ENCODE assay signal across 25 cellular contexts in genomic region chr17:33551075-33551474, GRCh38.
DNase-seq lines count a peak whose midpoint lies in the region; ATAC-seq, FAIRE-seq and TF ChIP-seq lines count a peak whose summit lies in the region.
"Had no signal": no experiment of that assay in that cellular context is flagged by ENCODE, and none has a peak within 500 bp of the region (broad histone marks: within the 10 kb centered on the region; RNA-seq: fewer than 3 reads in every experiment).

No MANE protein-coding gene starts in this region.

- no peak overlapping the region for H3K18ac ChIP-seq in IMR-90 (ENCODE audit: low read depth, low read length)
- H3K18ac ChIP-seq in H1 (ENCODE audit: extremely low read depth, low read length), result no peak overlapping the region

- TF ChIP-seq POLR2A in A549 (IDR thresholded peaks at IDR 0.05; ENCODE audit: low read length) (no peak), IMR-90 (IDR thresholded peaks at IDR 0.05; ENCODE audit: low read depth, low read length) (no peak), H1 (IDR thresholded peaks at IDR 0.05; ENCODE audit: control extremely low read depth in 1 of 2, low read depth in 2 of 2, low read length in 2 of 2) (no peak)

- no peak overlapping the region for H3K23ac ChIP-seq in IMR-90 (ENCODE audit: low read depth, low read length)
- no peak overlapping the region for H3K23ac ChIP-seq in H1 (ENCODE audit: insufficient read length)

- H2BK15ac ChIP-seq in IMR-90 (ENCODE audit: low read depth, low read length) (no peak overlapping the region), H1 (ENCODE audit: low read length) (no peak overlapping the region)

- no peak overlapping the region for H3K4me3 ChIP-seq in A549
- H3K4me3 ChIP-seq in IMR-90 (ENCODE audit: insufficient read depth, low read depth, low read length), result no peak overlapping the region
- H3K4me3 ChIP-seq in H1 (ENCODE audit: extremely low read depth in 1 of 4, insufficient read depth in 2 of 4, low read depth in 3 of 4, low read length in 4 of 4), result no peak overlapping the region
- H3K4me3 ChIP-seq in GM23248, result no peak overlapping the region
- H3K4me3 ChIP-seq: BLaER1 treated with 17β-estradiol and CSF1 and Interleukin-3, amounts not matched to agents 10 nM and 100 nM; GM12878 had no signal

- H3K27me3 ChIP-seq in IMR-90 (ENCODE audit: control insufficient read depth, insufficient read depth, low read length) (no peaks in the 10 kb centered on the region), H1 (replicated peaks in 1 of 4; ENCODE audit: control insufficient read depth in 3 of 4, extremely low read depth in 1 of 4, insufficient read depth in 3 of 4, low read length in 3 of 4) (no peaks in the 10 kb centered on the region), GM23248 (replicated peaks; ENCODE audit: insufficient read depth) (no peaks in the 10 kb centered on the region)
- H3K27me3 ChIP-seq: BLaER1 treated with 17β-estradiol and CSF1 and Interleukin-3, amounts not matched to agents 10 nM and 100 nM had no signal

- H2BK120ac ChIP-seq in IMR-90 (ENCODE audit: low read depth, low read length) (no peak overlapping the region), H1 (replicated peaks; ENCODE audit: low read depth, low read length) (no peak overlapping the region)

- intact Hi-C loops in IMR-90 (cut with micrococcal nuclease), result no loop called here

- H3K79me2 ChIP-seq in H1 (ENCODE audit: control insufficient read depth in 1 of 2, insufficient read depth in 2 of 2, low read length in 2 of 2) (no peaks in the 10 kb centered on the region), GM23248 (ENCODE audit: insufficient read depth) (no peaks in the 10 kb centered on the region)

- no peak overlapping the region for H3K4ac ChIP-seq in IMR-90 (ENCODE audit: low read depth, low read length)
- H3K4ac ChIP-seq in H1 (replicated peaks; ENCODE audit: insufficient read length, low read depth, low read length), result no peak overlapping the region

- TF ChIP-seq EP300 in A549 (IDR thresholded peaks at IDR 0.05) (no peak), H1 (IDR thresholded peaks at IDR 0.05; ENCODE audit: borderline replicate concordance in 1 of 2, low read depth in 2 of 2, low read length in 2 of 2) (no peak)

- no peaks in the 10 kb centered on the region for H3K79me1 ChIP-seq in IMR-90 (ENCODE audit: low read depth in 1 of 2, low read length in 2 of 2)
- no peaks in the 10 kb centered on the region for H3K79me1 ChIP-seq in H1 (ENCODE audit: low read depth, low read length)

- dilution Hi-C loops in IMR-90 (cut with HindIII; ENCODE audit: low sequenced_read_pairs, unreplicated experiment), result no loop called here

- ATAC-seq in A549 (no peak), IMR-90 (ENCODE audit: low read depth) (no peak), HG02610 (IDR thresholded peaks at IDR 0.05; ENCODE audit: unreplicated experiment) (no peak)
- ATAC-seq: CD8-positive, alpha-beta T cell; GM12878 had no signal

- H2BK5ac ChIP-seq in IMR-90 (ENCODE audit: low read depth, low read length, poor library complexity, severe bottlenecking), result no peak overlapping the region
- no peak overlapping the region for H2BK5ac ChIP-seq in H1 (ENCODE audit: low read depth, low read length)

- no peak overlapping the region for H3K56ac ChIP-seq in IMR-90 (ENCODE audit: extremely low read depth, insufficient read depth, low read length)
- no peak overlapping the region for H3K56ac ChIP-seq in H1 (replicated peaks; ENCODE audit: insufficient read length, low read depth, low read length)

- no peaks in the 10 kb centered on the region for H3F3A ChIP-seq in GM23248 (ENCODE audit: insufficient read depth)

- H3K9me2 ChIP-seq in GM23248 (ENCODE audit: insufficient read depth), result no peaks in the 10 kb centered on the region

- H3K9me3 ChIP-seq in A549 (no peaks in the 10 kb centered on the region), IMR-90 (ENCODE audit: control insufficient read depth, insufficient read depth, low read length) (peaks cover 11% of the 10 kb centered on the region), H1 (ENCODE audit: insufficient read depth in 2 of 2, low read depth in 1 of 2, low read length in 1 of 2) (no peaks in the 10 kb centered on the region), GM23248 (ENCODE audit: low read depth) (no peaks in the 10 kb centered on the region)
- H3K9me3 ChIP-seq: BLaER1 treated with 17β-estradiol and CSF1 and Interleukin-3, amounts not matched to agents 10 nM and 100 nM; Caco-2 had no signal

- DNase-seq in A549 (ENCODE audit: low read depth in 1 of 2, low spot score in 1 of 2) (no peak), IMR-90 (no peak), H1 (ENCODE audit: low read depth in 1 of 2, low spot score in 2 of 2) (no peak), GM23248 (no peak), NCI-H2029 treated with DMSO at 0.1 percent for 48 hours (lab: John Stamatoyannopoulos, UW) (no peak)
- DNase-seq: 8988T; AML-193; Caco-2; Calu3; CD4-positive, alpha-beta T cell; CD8-positive, alpha-beta T cell; DMS 273 treated with DMSO at 0.1 percent for 48 hours; DMS153; DMS53; DMS79; DND-41; EL; GDM1 had no signal

- H3K9me1 ChIP-seq in IMR-90 (ENCODE audit: insufficient read depth, low read length), result no peaks in the 10 kb centered on the region

- H4K5ac ChIP-seq in IMR-90 (ENCODE audit: low read depth, low read length) (no peak overlapping the region), H1 (ENCODE audit: insufficient read length, low read depth, low read length) (no peak overlapping the region)

- H2AFZ ChIP-seq in IMR-90 (replicated peaks; ENCODE audit: low read length, poor library complexity) (no peak overlapping the region), H1 (ENCODE audit: low read length) (no peak overlapping the region), GM23248 (no peak overlapping the region)

- H2AK9ac ChIP-seq in IMR-90 (replicated peaks; ENCODE audit: low read depth, low read length, poor library complexity), result no peak overlapping the region

- no peaks in the 10 kb centered on the region for H3K4me1 ChIP-seq in A549
- H3K4me1 ChIP-seq in IMR-90 (ENCODE audit: control insufficient read depth, insufficient read depth, low read length), result no peaks in the 10 kb centered on the region
- H3K4me1 ChIP-seq in H1 (replicated peaks in 1 of 4; ENCODE audit: control insufficient read depth in 3 of 4, insufficient read depth in 4 of 4, low read length in 3 of 4), result no peaks in the 10 kb centered on the region
- H3K4me1 ChIP-seq in GM23248 (ENCODE audit: insufficient read depth), result no peaks in the 10 kb centered on the region
- H3K4me1 ChIP-seq: BLaER1 treated with 17β-estradiol and CSF1 and Interleukin-3, amounts not matched to agents 10 nM and 100 nM; Caco-2 had no signal

- CTCF ChIA-PET in A549 (lab: Yijun Ruan, JAX), result no interaction called here
- CTCF ChIA-PET in IMR-90 (lab: Yijun Ruan, JAX), result no interaction called here
- CTCF ChIA-PET in H1 (lab: Charles Lee; ENCODE audit: partially characterized antibody), result interaction anchor here (0.6 to 2.9 kb wide), 7 partner anchors 12 to 100 kb away, joined by 3 to 10 read pairs (median 4); no protein-coding TSS in a partner anchor

- in situ Hi-C loops in IMR-90 (cut with MboI; ENCODE audit: low sequenced_read_pairs), result no loop called here
- in situ Hi-C loops in GM23248 (cut with MboI), result no loop called here

- H3K4me2 ChIP-seq in A549, result no peak overlapping the region
- H3K4me2 ChIP-seq in IMR-90 (ENCODE audit: low read depth, low read length), result no peak overlapping the region
- no peak overlapping the region for H3K4me2 ChIP-seq in H1 (ENCODE audit: insufficient read depth in 1 of 2, low read depth in 2 of 2, low read length in 2 of 2)
- no peak overlapping the region for H3K4me2 ChIP-seq in GM23248 (ENCODE audit: unreplicated experiment)
- H3K4me2 ChIP-seq: BLaER1 treated with 17β-estradiol and CSF1 and Interleukin-3, amounts not matched to agents 10 nM and 100 nM had no signal

- no peaks in the 10 kb centered on the region for H3K36me3 ChIP-seq in IMR-90 (ENCODE audit: control insufficient read depth, insufficient read depth, low read length)
- H3K36me3 ChIP-seq in H1 (ENCODE audit: control insufficient read depth in 2 of 4, insufficient read depth in 4 of 4, low read length in 3 of 4), result no peaks in the 10 kb centered on the region
- H3K36me3 ChIP-seq in GM23248 (ENCODE audit: low read depth), result no peaks in the 10 kb centered on the region
- H3K36me3 ChIP-seq: BLaER1 treated with 17β-estradiol and CSF1 and Interleukin-3, amounts not matched to agents 10 nM and 100 nM had no signal

- H3K27ac ChIP-seq in A549 (no peak overlapping the region), IMR-90 (ENCODE audit: insufficient read depth, low read length) (no peak overlapping the region), H1 (ENCODE audit: low read depth, low read length) (no peak overlapping the region), GM23248 (no peak overlapping the region)
- H3K27ac ChIP-seq: BLaER1 treated with 17β-estradiol and CSF1 and Interleukin-3, amounts not matched to agents 10 nM and 100 nM; C4-2B had no signal

- H3K14ac ChIP-seq in IMR-90 (replicated peaks; ENCODE audit: low read depth, low read length) (no peak overlapping the region), H1 (ENCODE audit: insufficient read length) (no peak overlapping the region)

- BruUV-seq in IMR-90 (replicated peaks; lab: Mats Ljungman, UMichigan), result no TSS peak

- no peak overlapping the region for H2BK12ac ChIP-seq in H1 (ENCODE audit: low read depth, low read length)

- H2AK5ac ChIP-seq in IMR-90 (ENCODE audit: low read depth, low read length) (no peak overlapping the region), H1 (ENCODE audit: low read depth, low read length) (no peak overlapping the region; the same call in 1 of the 2 replicates)

- TF ChIP-seq RAD21 in A549 (conservative IDR thresholded peaks at IDR 0.05 in 1 of 2, IDR thresholded peaks at IDR 0.05 in 1 of 2) (no peak), IMR-90 (IDR thresholded peaks at IDR 0.05; ENCODE audit: low read length) (no peak), H1 (IDR thresholded peaks at IDR 0.05 in 1 of 2, conservative IDR thresholded peaks at IDR 0.05 in 1 of 2; ENCODE audit: low read depth in 2 of 2, low read length in 2 of 2) (no peak)

- POLR2A ChIA-PET in A549 (lab: Yijun Ruan, JAX), result no interaction called here
- POLR2A ChIA-PET in IMR-90 (lab: Charles Lee; ENCODE audit: unreplicated experiment), result no interaction called here
- POLR2A ChIA-PET in H1 (lab: Charles Lee; ENCODE audit: partially characterized antibody), result no interaction called here

- H4K91ac ChIP-seq in IMR-90 (ENCODE audit: insufficient read depth, low read depth, low read length), result no peak overlapping the region
- no peak overlapping the region for H4K91ac ChIP-seq in H1 (replicated peaks; ENCODE audit: insufficient read length, low read length)

- 15% methylated on average over 5 of the region's 5 CpGs for WGBS in A549 (ENCODE audit: missing lambda C conversion rate)
- WGBS in IMR-90 (ENCODE audit: extremely low coverage in 2 of 2, insufficient read length in 1 of 2), 2 experiments, result 17% methylated on average over 1 of the region's 5 CpGs; no CpG with 5 or more reads in 1 of the 2 experiments
- 84% methylated on average over 5 of the region's 5 CpGs; no CpG with 5 or more reads in 1 of the 2 experiments for WGBS in H1 (ENCODE audit: extremely low coverage in 1 of 2, insufficient coverage in 1 of 2, insufficient read length in 1 of 2, insufficient replicate concordance in 2 of 2, low coverage in 1 of 2, low lambda C conversion rate in 2 of 2, missing lambda C conversion rate in 1 of 2), 2 experiments
- WGBS in GM23248 (ENCODE audit: low coverage in 1 of 2, low lambda C conversion rate in 2 of 2, missing lambda C conversion rate in 2 of 2), 2 experiments, result 44 to 58% methylated on average over 5 of the region's 5 CpGs

- TF ChIP-seq CTCF in A549 (IDR thresholded peaks at IDR 0.05) (no peak), IMR-90 (conservative IDR thresholded peaks at IDR 0.05; ENCODE audit: low read depth, low read length) (no peak), H1 (IDR thresholded peaks at IDR 0.05; ENCODE audit: control extremely low read depth in 1 of 3, insufficient read depth in 1 of 3, low read depth in 1 of 3, low read length in 3 of 3) (no peak)

- H3K9ac ChIP-seq in IMR-90 (ENCODE audit: low read depth, low read length) (no peak overlapping the region), H1 (replicated peaks in 1 of 4; ENCODE audit: extremely low read depth in 1 of 4, low read depth in 3 of 4, low read length in 3 of 4) (no peak overlapping the region), GM23248 (no peak overlapping the region)
- H3K9ac ChIP-seq: BLaER1 treated with 17β-estradiol and CSF1 and Interleukin-3, amounts not matched to agents 10 nM and 100 nM had no signal

- FAIRE-seq in A549 (lab: Jason Lieb, UNC), result no peak
- FAIRE-seq in H1 (lab: Jason Lieb, UNC), result no peak
- FAIRE-seq: A204.1, GM12878, GM12892, GM18507 had no signal

- no peaks in the 10 kb centered on the region for H3K23me2 ChIP-seq in H1 (ENCODE audit: low read depth, low read length)

- H2BK20ac ChIP-seq in IMR-90 (ENCODE audit: low read depth, low read length), result no peak overlapping the region
- no peak overlapping the region for H2BK20ac ChIP-seq in H1 (ENCODE audit: low read length)

- H4K20me1 ChIP-seq in IMR-90 (ENCODE audit: insufficient read depth, low read length) (no peaks in the 10 kb centered on the region), H1 (replicated peaks in 1 of 2; ENCODE audit: control insufficient read depth in 1 of 2, insufficient read depth in 2 of 2, low read length in 2 of 2) (no peaks in the 10 kb centered on the region), GM23248 (ENCODE audit: insufficient read depth) (no peaks in the 10 kb centered on the region)
- H4K20me1 ChIP-seq: BLaER1 treated with 17β-estradiol and CSF1 and Interleukin-3, amounts not matched to agents 10 nM and 100 nM had no signal

- H4K8ac ChIP-seq in IMR-90 (ENCODE audit: low read depth in 2 of 2, low read length in 2 of 2) (no peak overlapping the region), H1 (ENCODE audit: extremely low read depth, insufficient read depth, low read length) (no peak overlapping the region)

Comparison
In these comparisons a context has a peak if more than half of its experiments do, and no peak if none do; other contexts are left out.
1. Of the 18 proteins assayed by ChIP-seq in both H1 and A549: peak only in H1: none; only in A549: none; in both: CEBPB; in neither: 17.